In the genomic region with DNA sequence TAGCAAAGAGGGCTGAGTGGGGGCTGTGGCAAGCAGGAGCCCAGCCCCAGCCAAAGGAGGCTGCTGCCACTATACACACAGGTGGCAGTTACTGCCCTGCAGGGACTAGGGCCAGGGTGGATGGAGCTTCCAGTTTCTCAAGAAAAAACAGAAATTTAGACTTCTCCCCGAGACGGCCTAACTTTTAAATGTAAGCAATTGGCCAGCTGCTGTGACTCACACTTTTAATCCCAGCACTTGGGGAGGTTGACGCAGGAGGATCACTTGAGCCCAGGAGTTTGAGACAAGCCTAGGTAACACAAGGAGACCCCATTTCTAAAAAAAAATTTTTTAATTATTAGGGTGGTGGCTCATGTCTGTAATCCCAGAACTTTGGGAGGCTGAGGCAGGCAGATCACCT, we compare ENCODE assay signal across 22 cellular contexts.
DNase-seq lines count a peak whose midpoint lies in the region; ATAC-seq and TF ChIP-seq lines count a peak whose summit lies in the region.
"Had no signal": no experiment of that assay in that cellular context is flagged by ENCODE, and none has a peak within 500 bp of the region (broad histone marks: within the 10 kb centered on the region; RNA-seq: fewer than 3 reads in every experiment).

No MANE protein-coding gene starts in this region.

- H3K27ac ChIP-seq in transverse colon (peak overlapping the region in 3 of 4 donors; percentile 6 to 17 (median 13)), coronary artery (no peak overlapping the region)
- H3K27ac ChIP-seq: RWPE1 had no signal

- WGBS in transverse colon (ENCODE audit: low coverage in 1 of 2), 2 donors = 81% methylated on average over 3 of the region's 3 CpGs; no CpG with 5 or more reads in 1 of the 2 donors

- peaks cover 0 to 9% (median 1%) of the 10 kb centered on the region in 4 donors for H3K36me3 ChIP-seq in transverse colon

- intact Hi-C loops in transverse colon (cut with DNase I; ENCODE audit: low total_unique reads) = loop anchor here (2.0 kb wide), 1 partner anchor 444 kb away; no protein-coding TSS in a partner anchor

- in situ Hi-C loops in transverse colon (cut with MboI; ENCODE audit: low pct_ligation_motif_present in 1 of 4, low pct_unique_long_range_greater_than_20kb in 1 of 4, low sequenced_read_pairs in 3 of 4) = loop anchor here in 3 of 4 donors (25.0 kb wide), 3 partner anchors 147 to 653 kb away; no protein-coding TSS in a partner anchor

- no peaks in the 10 kb centered on the region for H3K9me3 ChIP-seq in transverse colon
- H3K9me3 ChIP-seq: HAP-1 had no signal

- TF ChIP-seq CTCF in transverse colon (IDR thresholded peaks at IDR 0.05) (no peak), coronary artery (IDR thresholded peaks at IDR 0.05) (no peak)

- TF ChIP-seq POLR2A in transverse colon (IDR thresholded peaks at IDR 0.05) = no peak

- H3K4me3 ChIP-seq in transverse colon (no peak overlapping the region), coronary artery (no peak overlapping the region)
- H3K4me3 ChIP-seq: HAP-1 had no signal

- ATAC-seq in GM21390 (IDR thresholded peaks at IDR 0.05; ENCODE audit: unreplicated experiment) (no peak), HG03469 (IDR thresholded peaks at IDR 0.05; ENCODE audit: unreplicated experiment) (no peak)

- peak; percentile 47 for DNase-seq in H4 (ENCODE audit: low spot score)
- DNase-seq in RPMI7951 (ENCODE audit: low read depth) = peak; percentile 45
- peak; percentile 51 for DNase-seq in fibroblast of peridontal ligament (ENCODE audit: extremely low read depth)
- no peak for DNase-seq in transverse colon
- no peak for DNase-seq in coronary artery (ENCODE audit: low spot score)
- DNase-seq in activated CD4-positive, alpha-beta T cell treated with anti-CD3 and anti-CD28 coated beads for 1 hour = no peak
- DNase-seq: CD4-positive, CD25-positive, alpha-beta regulatory T cell; COR-L47; DMS53; EL; KBM-7; MV-4-11; NCI-H1417; NCI-H187 treated with DMSO at 0.1 percent for 48 hours; NCI-H2227 treated with DMSO at 0.1 percent for 48 hours; NCI-H510A treated with DMSO at 0.1 percent for 48 hours; NCI-H774; T-helper 1 cell had no signal

- H3K27me3 ChIP-seq in transverse colon = no peaks in the 10 kb centered on the region

- no peak for TF ChIP-seq EP300 in transverse colon (IDR thresholded peaks at IDR 0.05; ENCODE audit: low read depth)

- no peaks in the 10 kb centered on the region for H3K4me1 ChIP-seq in transverse colon
- H3K4me1 ChIP-seq: HAP-1 had no signal

Comparison
In these comparisons a context has a peak if more than half of its experiments do, and no peak if none do; other contexts are left out.
1. DNase-seq: peak in H4 (single experiment), RPMI7951 (single experiment) and fibroblast of peridontal ligament (single experiment); none in transverse colon (single experiment), coronary artery (single experiment) and activated CD4-positive, alpha-beta T cell treated with anti-CD3 and anti-CD28 coated beads for 1 hour (single experiment).
2. H3K27ac ChIP-seq: peak in transverse colon (3 of 4); none in coronary artery (0 of 2).